ENCODE assay signal across 1 cellular context in the genomic region with DNA sequence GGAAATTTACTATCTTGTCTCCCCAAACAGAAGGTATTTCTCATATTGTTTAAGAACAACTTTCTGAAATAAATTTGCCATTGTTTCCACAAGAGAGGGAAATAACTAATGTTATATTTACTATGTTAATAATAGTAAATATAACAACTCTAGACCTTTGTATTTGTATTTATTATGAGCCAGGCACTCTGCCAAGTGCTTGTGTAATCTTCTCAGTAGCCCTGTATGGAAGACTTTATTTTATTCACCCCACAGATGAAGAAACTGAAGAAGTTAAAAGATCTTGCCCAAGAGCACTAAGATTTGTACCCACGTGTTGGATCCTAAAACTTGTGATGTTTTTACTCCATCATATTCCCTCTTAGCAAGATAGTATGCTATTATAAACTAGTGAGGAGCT.
TF ChIP-seq lines count a peak whose summit lies in the region.

No MANE protein-coding gene starts in this region.

TF ChIP-seq in SK-N-SH, 30 proteins besides CTCF, POLR2A, EP300 and RAD21 (continued from another document):
- no peak for TF ChIP-seq MXI1 (IDR thresholded peaks at IDR 0.05; ENCODE audit: low read depth, low read length)
